31 cellular contexts compared by ENCODE assay signal in genomic region chr15:67397139-67397538, GRCh38.
DNase-seq lines count a peak whose midpoint lies in the region; ATAC-seq and TF ChIP-seq lines count a peak whose summit lies in the region.
"Had no signal": no experiment of that assay in that cellular context is flagged by ENCODE, and none has a peak within 500 bp of the region (broad histone marks: within the 10 kb centered on the region; RNA-seq: fewer than 3 reads in every experiment).

No MANE protein-coding gene starts in this region.

- intact Hi-C loops in A673 (cut with micrococcal nuclease; ENCODE audit: unreplicated experiment): no loop called here

- DNase-seq in A673 (ENCODE audit: low spot score) (no peak), HFFc6 (no peak), RWPE2 (ENCODE audit: low spot score) (no peak), fibroblast of pulmonary artery (ENCODE audit: low read depth) (no peak), H7 (no peak), DMS153 treated with DMSO at 0.1 percent for 48 hours (lab: John Stamatoyannopoulos, UW; ENCODE audit: unreplicated experiment) (no peak)
- DNase-seq in effector memory CD4-positive, alpha-beta T cell: no peak
- DNase-seq: activated CD8-positive, alpha-beta memory T cell treated with anti-CD3 and anti-CD28 coated beads, Interleukin-2, amount 50 U/mL, for 48 hours; activated CD8-positive, alpha-beta T cell treated with anti-CD3 and anti-CD28 coated beads for 36 hours; activated naive CD4-positive, alpha-beta T cell treated with anti-CD3 and anti-CD28 coated beads for 36 hours; body of pancreas; DND-41; dorsolateral prefrontal cortex; esophagus squamous epithelium; KBM-7; lower lobe of right lung; midbrain; MM.1S; naive B cell; NCI-H1436; NCI-H345; sigmoid colon; stimulated activated CD4-positive, alpha-beta T cell treated with anti-CD3 and anti-CD28 coated beads, Interleukin-12 subunit alpha, Interleukin-12 subunit beta, amount 100 ng/mL, for 4 hours; stimulated activated CD4-positive, alpha-beta T cell treated with anti-CD3 and anti-CD28 coated beads, Interleukin-4, amount 100 ng/mL, for 1 hour; tibial artery had no signal

- H3K36me3 Mint-ChIP-seq in HFFc6 (ENCODE audit: low read depth): no peaks in the 10 kb centered on the region
- H3K36me3 Mint-ChIP-seq: naive B cell had no signal

- H3K36me3 ChIP-seq in A673 (ENCODE audit: insufficient read depth, low read length, poor library complexity, severe bottlenecking): no peaks in the 10 kb centered on the region
- no peaks in the 10 kb centered on the region for H3K36me3 ChIP-seq in RWPE2 (ENCODE audit: low read depth)
- no peaks in the 10 kb centered on the region for H3K36me3 ChIP-seq in effector memory CD4-positive, alpha-beta T cell (ENCODE audit: control insufficient read depth, insufficient read depth, low read length)
- no peaks in the 10 kb centered on the region for H3K36me3 ChIP-seq in H7 (replicated peaks; ENCODE audit: control insufficient read depth, insufficient read depth, low read length)
- H3K36me3 ChIP-seq: BLaER1, esophagus squamous epithelium, gastroesophageal sphincter, lower lobe of right lung, sigmoid colon, SJSA1, tibial artery, vagina had no signal

- CTCF ChIA-PET in A673 (lab: Charles Lee): no interaction called here

- H3K9me3 Mint-ChIP-seq in HFFc6: no peaks in the 10 kb centered on the region
- H3K9me3 Mint-ChIP-seq: activated CD8-positive, alpha-beta T cell treated with anti-CD3 and anti-CD28 coated beads for 36 hours; activated naive CD4-positive, alpha-beta T cell treated with anti-CD3 and anti-CD28 coated beads for 36 hours; activated T-helper 1 cell treated with anti-CD3 and anti-CD28 coated beads, Interleukin-12 subunit alpha, Interleukin-12 subunit beta, Interleukin-2, Interleukin-4 antibody, amounts not matched to agents 30 ng/mL and 10 ng/mL and 1 ng/mL, durations not matched to agents 14 hours and 24 hours and 36 hours; naive B cell had no signal

- TF ChIP-seq CTCF in A673 (conservative IDR thresholded peaks at IDR 0.05; ENCODE audit: low read depth, low read length): 0 out of 2 replicates have a peak, but pooled peaks have one; percentile 22
- TF ChIP-seq CTCF in HFFc6 (IDR thresholded peaks at IDR 0.05): peak; percentile 40
- peak; percentile 3 for TF ChIP-seq CTCF in RWPE2 (IDR thresholded peaks at IDR 0.05; ENCODE audit: poor library complexity, severe bottlenecking)
- peak; percentile 1 for TF ChIP-seq CTCF in fibroblast of pulmonary artery (IDR thresholded peaks at IDR 0.05; ENCODE audit: low read length, missing control alignments)

- no peaks in the 10 kb centered on the region for H3K4me1 ChIP-seq in A673 (ENCODE audit: insufficient read depth, low read length, poor library complexity, severe bottlenecking)
- no peaks in the 10 kb centered on the region for H3K4me1 ChIP-seq in RWPE2 (ENCODE audit: insufficient read depth, poor library complexity, severe bottlenecking)
- no peaks in the 10 kb centered on the region for H3K4me1 ChIP-seq in effector memory CD4-positive, alpha-beta T cell (ENCODE audit: control insufficient read depth, insufficient read depth, low read length, poor library complexity, severe bottlenecking)
- H3K4me1 ChIP-seq: BLaER1, body of pancreas, esophagus squamous epithelium, gastroesophageal sphincter, lower lobe of right lung, sigmoid colon, SJSA1, tibial artery, vagina had no signal

- no peak for ATAC-seq in RWPE2 (ENCODE audit: low read depth)
- ATAC-seq in GM19397 (IDR thresholded peaks at IDR 0.05; ENCODE audit: unreplicated experiment): no peak
- ATAC-seq: activated CD8-positive, alpha-beta T cell treated with anti-CD3 and anti-CD28 coated beads for 36 hours; body of pancreas; gastroesophageal sphincter; lower lobe of right lung had no signal

- H3K4me3 Mint-ChIP-seq in HFFc6: no peak overlapping the region
- H3K4me3 Mint-ChIP-seq: activated CD8-positive, alpha-beta T cell treated with anti-CD3 and anti-CD28 coated beads for 36 hours; activated naive CD4-positive, alpha-beta T cell treated with anti-CD3 and anti-CD28 coated beads for 36 hours; activated T-helper 1 cell treated with anti-CD3 and anti-CD28 coated beads, Interleukin-12 subunit alpha, Interleukin-12 subunit beta, Interleukin-2, Interleukin-4 antibody, amounts not matched to agents 30 ng/mL and 10 ng/mL and 1 ng/mL, durations not matched to agents 14 hours and 24 hours and 36 hours; naive B cell had no signal

- H3K27me3 Mint-ChIP-seq in HFFc6 (ENCODE audit: insufficient read depth): peaks cover 8% of the 10 kb centered on the region
- H3K27me3 Mint-ChIP-seq: activated CD8-positive, alpha-beta T cell treated with anti-CD3 and anti-CD28 coated beads for 36 hours had no signal

- BruUV-seq in A673 (replicated peaks; lab: Mats Ljungman, UMichigan): no TSS peak

- H3K9me3 ChIP-seq in A673 (ENCODE audit: low read depth, low read length, poor library complexity, severe bottlenecking) (no peaks in the 10 kb centered on the region), RWPE2 (ENCODE audit: severe bottlenecking) (no peaks in the 10 kb centered on the region)
- no peaks in the 10 kb centered on the region for H3K9me3 ChIP-seq in effector memory CD4-positive, alpha-beta T cell (ENCODE audit: control insufficient read depth, low read length)
- H3K9me3 ChIP-seq: BLaER1, body of pancreas, esophagus squamous epithelium, gastroesophageal sphincter, lower lobe of right lung, sigmoid colon, SJSA1, tibial artery, vagina had no signal

- no peaks in the 10 kb centered on the region for H3K4me1 Mint-ChIP-seq in HFFc6 (ENCODE audit: low read depth)

- H3K27ac ChIP-seq in A673 (ENCODE audit: low read depth, low read length, poor library complexity, severe bottlenecking) (no peak overlapping the region), RWPE2 (ENCODE audit: poor library complexity, severe bottlenecking) (no peak overlapping the region)
- H3K27ac ChIP-seq in effector memory CD4-positive, alpha-beta T cell (ENCODE audit: insufficient read depth, low read length, poor library complexity, severe bottlenecking): no peak overlapping the region
- H3K27ac ChIP-seq: BLaER1, body of pancreas, dorsolateral prefrontal cortex, esophagus squamous epithelium, gastroesophageal sphincter, lower lobe of right lung, sigmoid colon, SJSA1, tibial artery, vagina had no signal

- H3K27me3 ChIP-seq in A673 (replicated peaks; ENCODE audit: insufficient read depth, low read depth, low read length, poor library complexity) (no peaks in the 10 kb centered on the region), RWPE2 (ENCODE audit: insufficient read depth, poor library complexity, severe bottlenecking) (no peaks in the 10 kb centered on the region), H7 (ENCODE audit: control insufficient read depth, insufficient read depth, low read length) (no peaks in the 10 kb centered on the region)
- no peaks in the 10 kb centered on the region for H3K27me3 ChIP-seq in effector memory CD4-positive, alpha-beta T cell (replicated peaks; ENCODE audit: control insufficient read depth, insufficient read depth, low read length, poor library complexity, severe bottlenecking)
- H3K27me3 ChIP-seq: BLaER1, body of pancreas, dorsolateral prefrontal cortex, esophagus squamous epithelium, gastroesophageal sphincter, sigmoid colon, SJSA1, tibial artery, vagina had no signal

- H3K27ac Mint-ChIP-seq in HFFc6: no peak overlapping the region
- H3K27ac Mint-ChIP-seq: activated CD8-positive, alpha-beta T cell treated with anti-CD3 and anti-CD28 coated beads for 36 hours; activated naive CD4-positive, alpha-beta T cell treated with anti-CD3 and anti-CD28 coated beads for 36 hours; activated T-helper 1 cell treated with anti-CD3 and anti-CD28 coated beads, Interleukin-12 subunit alpha, Interleukin-12 subunit beta, Interleukin-2, Interleukin-4 antibody, amounts not matched to agents 30 ng/mL and 10 ng/mL and 1 ng/mL, durations not matched to agents 14 hours and 24 hours and 36 hours had no signal

- H3K4me3 ChIP-seq in A673 (ENCODE audit: low read depth, low read length, poor library complexity, severe bottlenecking) (no peak overlapping the region), RWPE2 (ENCODE audit: severe bottlenecking) (no peak overlapping the region), fibroblast of pulmonary artery (replicated peaks; ENCODE audit: low read depth, low read length) (no peak overlapping the region), H7 (ENCODE audit: insufficient read depth, low read depth, low read length) (no peak overlapping the region)
- H3K4me3 ChIP-seq in effector memory CD4-positive, alpha-beta T cell (ENCODE audit: insufficient read depth, low read depth, low read length, poor library complexity, severe bottlenecking): no peak overlapping the region
- H3K4me3 ChIP-seq: BLaER1, body of pancreas, dorsolateral prefrontal cortex, esophagus squamous epithelium, gastroesophageal sphincter, lower lobe of right lung, sigmoid colon, SJSA1, tibial artery, vagina had no signal

- POLR2A ChIA-PET in A673 (lab: Charles Lee; ENCODE audit: low non-redundant PET): no interaction called here
